11 cellular contexts compared by ENCODE assay signal in genomic region chr13:102536196-102536595, GRCh38.
"Had no signal": no experiment of that assay in that cellular context is flagged by ENCODE, and none has a peak within 500 bp of the region (broad histone marks: within the 10 kb centered on the region; RNA-seq: fewer than 3 reads in every experiment).

No MANE protein-coding gene starts in this region.

- H3K4me3 ChIP-seq: GM23248, GM23338, HAP-1 had no signal

- H3K9ac ChIP-seq: GM23248 had no signal

- H3K9me3 ChIP-seq: HAP-1 had no signal

- H2AFZ ChIP-seq: GM23248, GM23338 had no signal

- H3K4me1 ChIP-seq: HAP-1 had no signal

- H3K27ac ChIP-seq: GM23248 had no signal

- H3K4me3 Mint-ChIP-seq: GM23338, H9, HFFc6 had no signal

- H3K36me3 ChIP-seq: HAP-1 had no signal

- H3K4me2 ChIP-seq: GM23338 had no signal

- FAIRE-seq: H1, H54 had no signal

- DNase-seq: GM23248, GOT3, H7, H9, HCEC 1CT, HFFc6 had no signal

- ATAC-seq: GM23338, HCT116 had no signal

- H3K27ac Mint-ChIP-seq: GM23338, H9, HFFc6 had no signal

- H3K9me3 Mint-ChIP-seq: GM23338, H9, HFFc6 had no signal
